Comparison of ENCODE assay signal across 19 cellular contexts in the genomic region with DNA sequence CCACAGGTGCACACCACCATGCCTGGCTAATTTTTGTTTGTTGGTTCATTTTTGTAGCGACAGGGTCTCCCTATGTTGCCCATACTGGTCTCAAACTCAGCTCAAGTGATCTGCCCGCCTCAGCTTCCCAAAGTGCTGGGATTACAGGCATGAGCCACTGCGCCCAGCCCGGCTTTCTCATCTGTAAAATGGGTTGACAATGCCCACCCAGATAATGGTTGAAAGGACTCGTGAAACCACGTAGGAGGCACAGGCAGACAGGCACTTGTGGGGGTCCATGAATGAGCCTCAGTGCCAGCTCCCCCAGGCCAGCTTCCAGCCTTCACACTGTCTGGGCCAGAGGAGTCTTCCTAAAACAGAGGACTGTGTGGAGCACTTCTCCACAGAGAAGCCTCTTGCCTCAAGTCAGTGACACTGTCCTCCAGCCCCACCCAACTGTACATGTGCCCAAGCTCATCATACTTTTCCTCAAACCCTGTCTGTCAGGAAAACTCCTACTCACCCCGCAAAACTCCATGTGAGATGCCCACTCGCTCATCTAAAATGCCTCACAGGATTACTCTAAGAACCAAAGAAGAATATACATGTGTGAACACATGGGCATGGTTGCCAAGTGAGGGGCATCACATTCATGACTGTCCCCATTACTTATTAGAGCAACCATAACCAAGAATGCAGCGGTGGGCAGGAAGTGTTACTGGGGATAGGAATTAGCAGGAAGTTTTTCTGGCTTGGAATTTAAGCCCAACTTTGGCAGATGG. TPM values are rescaled to one million over a fixed set of nuclear protein-coding genes. Genes with fewer than 3 reads are reported as not detected.
A peak's percentile ranks its signal among the peaks of the same experiment; 100 is the strongest.
DNase-seq lines count a peak whose midpoint lies in the region; ATAC-seq, FAIRE-seq and TF ChIP-seq lines count a peak whose summit lies in the region.
"Had no signal": no experiment of that assay in that cellular context is flagged by ENCODE, and none has a peak within 500 bp of the region (broad histone marks: within the 10 kb centered on the region; RNA-seq: fewer than 3 reads in every experiment).

No MANE protein-coding gene starts in this region.

- H3K4me2 ChIP-seq in astrocyte (ENCODE audit: low read length) = no peak overlapping the region

- H3K27me3 ChIP-seq in astrocyte (ENCODE audit: insufficient read depth, low read length) = no peaks in the 10 kb centered on the region
- no peaks in the 10 kb centered on the region for H3K27me3 ChIP-seq in gastrocnemius medialis
- no peaks in the 10 kb centered on the region for H3K27me3 ChIP-seq in H7 (ENCODE audit: control insufficient read depth, insufficient read depth, low read length)
- H3K27me3 ChIP-seq: foreskin keratinocyte, upper lobe of left lung had no signal

- no peak for TF ChIP-seq CTCF in astrocyte (IDR thresholded peaks at IDR 0.05; ENCODE audit: insufficient read depth, low read depth, low read length)
- TF ChIP-seq CTCF in gastrocnemius medialis (IDR thresholded peaks at IDR 0.05 in 4 of 5, conservative IDR thresholded peaks at IDR 0.05 in 1 of 5) = no peak
- TF ChIP-seq CTCF in progenitor cell of endocrine pancreas (IDR thresholded peaks at IDR 0.05; ENCODE audit: unreplicated experiment) = no peak

- H2AFZ ChIP-seq in astrocyte (ENCODE audit: low read depth, low read length) = no peak overlapping the region
- H2AFZ ChIP-seq: parathyroid adenoma had no signal

- TF ChIP-seq POLR2A in gastrocnemius medialis (IDR thresholded peaks at IDR 0.05) = no peak

- H3K27ac Mint-ChIP-seq in astrocyte (ENCODE audit: unreplicated experiment) (no peak overlapping the region), progenitor cell of endocrine pancreas (no peak overlapping the region)
- H3K27ac Mint-ChIP-seq: WTC11 had no signal

- H3K36me3 Mint-ChIP-seq in astrocyte (ENCODE audit: low read depth, unreplicated experiment) = no peaks in the 10 kb centered on the region
- H3K36me3 Mint-ChIP-seq in progenitor cell of endocrine pancreas (ENCODE audit: insufficient read depth) = no peaks in the 10 kb centered on the region
- H3K36me3 Mint-ChIP-seq: WTC11 had no signal

- no peaks in the 10 kb centered on the region for H4K20me1 ChIP-seq in astrocyte (ENCODE audit: insufficient read depth, low read length)

- H3K4me1 ChIP-seq in astrocyte (ENCODE audit: insufficient read depth, low read length) (peaks cover 68% of the 10 kb centered on the region), gastrocnemius medialis (peaks cover 34 to 36% of the 10 kb centered on the region in 2 donors)

- H3K27me3 Mint-ChIP-seq in astrocyte (ENCODE audit: low read depth, unreplicated experiment) (no peaks in the 10 kb centered on the region), progenitor cell of endocrine pancreas (peaks cover 9% of the 10 kb centered on the region)

- in situ Hi-C loops in gastrocnemius medialis (cut with MboI; ENCODE audit: low sequenced_read_pairs in 4 of 4) = loop anchor here in 3 of 4 donors (5.0 to 10.0 kb wide), 2 partner anchors 108 to 306 kb away; no protein-coding TSS in a partner anchor

- H3K4me1 Mint-ChIP-seq in astrocyte (ENCODE audit: low read depth, unreplicated experiment) = no peaks in the 10 kb centered on the region
- peaks cover 1% of the 10 kb centered on the region for H3K4me1 Mint-ChIP-seq in progenitor cell of endocrine pancreas (ENCODE audit: low read depth)

- H3K9me3 ChIP-seq in astrocyte (ENCODE audit: insufficient read depth, low read depth, low read length) = peaks cover 6% of the 10 kb centered on the region
- no peaks in the 10 kb centered on the region for H3K9me3 ChIP-seq in gastrocnemius medialis

- H3K4me3 Mint-ChIP-seq in astrocyte (ENCODE audit: unreplicated experiment) (no peak overlapping the region), progenitor cell of endocrine pancreas (ENCODE audit: low read depth) (no peak overlapping the region)
- H3K4me3 Mint-ChIP-seq: immature natural killer cell, mesothelial cell of epicardium, WTC11 had no signal

- FAIRE-seq in astrocyte (lab: Jason Lieb, UNC) = no peak
- FAIRE-seq: D721Med had no signal

- peaks cover 7% of the 10 kb centered on the region for H3K9me3 Mint-ChIP-seq in astrocyte (ENCODE audit: unreplicated experiment)
- no peaks in the 10 kb centered on the region for H3K9me3 Mint-ChIP-seq in progenitor cell of endocrine pancreas (ENCODE audit: low read depth)
- H3K9me3 Mint-ChIP-seq: WTC11 had no signal

- peak overlapping the region; percentile 99 for H3K27ac ChIP-seq in astrocyte (ENCODE audit: low read depth, low read length)
- peak overlapping the region; percentile 84 to 96 (median 92) for H3K27ac ChIP-seq in gastrocnemius medialis

- DNase-seq in HT1080 (ENCODE audit: low read depth) = peak; percentile 24
- no peak for DNase-seq in astrocyte (ENCODE audit: low read depth)
- peak; percentile 24 for DNase-seq in left ventricle myocardium superior
- no peak for DNase-seq in gastrocnemius medialis
- no peak for DNase-seq in NCI-H226
- DNase-seq in progenitor cell of endocrine pancreas (ENCODE audit: low spot score, unreplicated experiment) = no peak
- DNase-seq in COLO668 (lab: John Stamatoyannopoulos, UW; ENCODE audit: unreplicated experiment) = no peak
- no peak for DNase-seq in H7
- DNase-seq: effector CD4-positive, alpha-beta T cell; foreskin keratinocyte; immature natural killer cell; NCI-H1694 treated with DMSO at 0.1 percent for 48 hours; NCI-H524 treated with DMSO at 0.1 percent for 48 hours; T-helper 1 cell; upper lobe of left lung had no signal

- intact Hi-C loops in left ventricle myocardium superior (cut with micrococcal nuclease) = loop anchor here (5.0 kb wide), 1 partner anchor 108 kb away; no protein-coding TSS in a partner anchor
- intact Hi-C loops in gastrocnemius medialis (cut with DNase I; ENCODE audit: low total_unique reads) = no loop called here

- H3K4me3 ChIP-seq in astrocyte (ENCODE audit: insufficient read depth, low read depth, low read length) (no peak overlapping the region), gastrocnemius medialis (no peak overlapping the region), H7 (ENCODE audit: insufficient read depth, low read depth, low read length) (no peak overlapping the region)
- H3K4me3 ChIP-seq: upper lobe of left lung had no signal

- ATAC-seq in left ventricle myocardium superior (no peak), gastrocnemius medialis (no peak)
- ATAC-seq: foreskin keratinocyte, WTC11 had no signal

- peak overlapping the region; percentile 94 for H3K9ac ChIP-seq in astrocyte (ENCODE audit: low read length)
- H3K9ac ChIP-seq: parathyroid adenoma had no signal

- H3K36me3 ChIP-seq in astrocyte (ENCODE audit: insufficient read depth, low read length) (no peaks in the 10 kb centered on the region), gastrocnemius medialis (no peaks in the 10 kb centered on the region), H7 (replicated peaks; ENCODE audit: control insufficient read depth, insufficient read depth, low read length) (no peaks in the 10 kb centered on the region)
- H3K36me3 ChIP-seq: upper lobe of left lung had no signal

- peaks cover 19% of the 10 kb centered on the region for H3K79me2 ChIP-seq in astrocyte (ENCODE audit: insufficient read depth, low read length)
- H3K79me2 ChIP-seq: parathyroid adenoma had no signal

RNA-seq across cellular contexts. Expression of a gene that starts 32.1 kb away (rescaled TPM):
- total RNA-seq in HT1080 (2014; rRNA removed; shearing (Covaris generic)) = 15.0 and 18.9 TPM in 2 replicates
- 22.0 and 24.5 TPM in 2 replicates for polyA plus RNA-seq in HT1080 (2015; cell fraction: cytosol; rRNA removed)
- polyA plus RNA-seq in HT1080 (2015; cell fraction: nucleus; rRNA removed) = 9.9 and 12.5 TPM in 2 replicates
- total RNA-seq in astrocyte = 1.6 and 1.7 TPM in 2 replicates
- total RNA-seq in left ventricle myocardium superior = not detected
- total RNA-seq in gastrocnemius medialis = not detected
- 3.7 and 4.3 TPM in 2 replicates for total RNA-seq in progenitor cell of endocrine pancreas
- total RNA-seq in H7 (2014; rRNA removed; shearing (Covaris generic)) = 0.10 TPM in 1 of 2 replicates, not detected in the other
- polyA plus RNA-seq: immature natural killer cell had no signal

Comparison
In these comparisons a context has a peak if more than half of its experiments do, and no peak if none do; other contexts are left out.
1. DNase-seq: peak in HT1080 (single experiment) and left ventricle myocardium superior (single experiment); none in astrocyte (single experiment), gastrocnemius medialis (0 of 2), NCI-H226 (single experiment), progenitor cell of endocrine pancreas (single experiment), COLO668 (single experiment) and H7 (single experiment).